16 cellular contexts compared by ENCODE assay signal in the genomic region with DNA sequence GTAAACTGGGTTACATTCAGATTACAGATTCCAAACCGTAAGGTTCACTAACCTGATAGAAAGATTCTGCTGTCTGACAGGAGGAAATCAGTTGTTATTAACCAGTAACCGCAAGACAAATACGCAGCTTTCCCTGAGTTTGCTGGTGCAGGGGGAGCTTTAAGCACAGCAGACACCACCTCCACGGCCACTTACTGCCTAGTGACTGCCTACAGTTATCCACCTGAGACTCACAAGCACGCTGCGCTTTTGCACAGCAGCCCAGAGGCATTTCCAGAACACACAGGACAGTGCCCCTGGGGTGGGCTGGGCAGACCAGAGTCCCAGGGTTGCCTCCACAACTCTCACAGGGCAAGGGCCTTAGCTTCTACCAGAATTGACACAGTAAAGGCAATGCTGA.
DNase-seq lines count a peak whose midpoint lies in the region; ATAC-seq and TF ChIP-seq lines count a peak whose summit lies in the region.
"Had no signal": no experiment of that assay in that cellular context is flagged by ENCODE, and none has a peak within 500 bp of the region (broad histone marks: within the 10 kb centered on the region; RNA-seq: fewer than 3 reads in every experiment).

No MANE protein-coding gene starts in this region.

- peaks cover 5% of the 10 kb centered on the region for H3K9me3 Mint-ChIP-seq in chondrocyte (ENCODE audit: low read depth)
- H3K9me3 Mint-ChIP-seq: CD4-positive, alpha-beta T cell had no signal

- no peak for TF ChIP-seq CTCF in heart left ventricle (IDR thresholded peaks at IDR 0.05)
- TF ChIP-seq CTCF in chondrocyte (IDR thresholded peaks at IDR 0.05) = no peak
- no peak for TF ChIP-seq CTCF in osteoblast (IDR thresholded peaks at IDR 0.05; ENCODE audit: extremely low read depth, low read depth, low read length)
- no peak for TF ChIP-seq CTCF in GM13976 (IDR thresholded peaks at IDR 0.05; ENCODE audit: borderline replicate concordance, control extremely low read depth, extremely low read depth, insufficient read depth, missing control alignments)

- no peaks in the 10 kb centered on the region for H3K4me1 Mint-ChIP-seq in chondrocyte (ENCODE audit: low read depth)
- H3K4me1 Mint-ChIP-seq: H9 had no signal

- H3K9me3 ChIP-seq in heart left ventricle = peaks cover 0 to 16% (median 5%) of the 10 kb centered on the region in 12 donors
- H3K9me3 ChIP-seq in osteoblast (ENCODE audit: low read depth, low read length) = peaks cover 6% of the 10 kb centered on the region
- H3K9me3 ChIP-seq in aorta (ENCODE audit: control insufficient read depth, low read length) = peaks cover 5% of the 10 kb centered on the region

- ATAC-seq in heart left ventricle (no peak), aorta (ENCODE audit: low FRiP score) (no peak)

- H3K4me3 Mint-ChIP-seq in chondrocyte (ENCODE audit: unreplicated experiment) = no peak overlapping the region
- H3K4me3 Mint-ChIP-seq: CD4-positive, alpha-beta T cell; H9 had no signal

- DNase-seq in heart left ventricle (peak in 3 of 5 donors; percentile 13 to 17 (median 16)), cardiac septum (ENCODE audit: low spot score) (no peak), chondrocyte (ENCODE audit: low spot score) (peak; percentile 50), osteoblast (ENCODE audit: insufficient read length, low spot score, missing footprints) (peak; percentile 82), aorta (peak; percentile 4 to 16), GM13976 (ENCODE audit: low spot score) (no peak), DMS 273 treated with DMSO at 0.1 percent for 48 hours (lab: John Stamatoyannopoulos, UW) (no peak)
- DNase-seq: 8988T; Calu3; CD4-positive, alpha-beta T cell; DMS153; DMS79 treated with DMSO at 0.1 percent for 48 hours; EL; GOT3; H9 had no signal

- no peaks in the 10 kb centered on the region for H3K27me3 ChIP-seq in heart left ventricle
- peaks cover 5% of the 10 kb centered on the region for H3K27me3 ChIP-seq in osteoblast (ENCODE audit: insufficient read depth, low read length)
- H3K27me3 ChIP-seq in aorta (ENCODE audit: control insufficient read depth in 1 of 2, insufficient read depth in 2 of 2, low read length in 1 of 2) = no peaks in the 10 kb centered on the region
- H3K27me3 ChIP-seq: BLaER1 treated with 17β-estradiol and CSF1 and Interleukin-3, amounts not matched to agents 10 nM and 100 nM had no signal

- 89 to 94% (median 91%) methylated on average over 6 of the region's 6 CpGs for WGBS in heart left ventricle, 4 donors
- 89 to 90% methylated on average over 6 of the region's 6 CpGs for WGBS in aorta, 2 donors

- in situ Hi-C loops in GM13976 (cut with MboI; ENCODE audit: low sequenced_read_pairs, unreplicated experiment) = no loop called here

- no peak overlapping the region for H3K4me2 ChIP-seq in osteoblast (ENCODE audit: insufficient read depth, low read length)
- H3K4me2 ChIP-seq: BLaER1 treated with 17β-estradiol and CSF1 and Interleukin-3, amounts not matched to agents 10 nM and 100 nM had no signal

- H3K36me3 Mint-ChIP-seq in chondrocyte (ENCODE audit: low read depth) = no peaks in the 10 kb centered on the region

- TF ChIP-seq POLR2A in heart left ventricle (IDR thresholded peaks at IDR 0.05) = no peak

- no peaks in the 10 kb centered on the region for H3K79me2 ChIP-seq in osteoblast (ENCODE audit: insufficient read depth, low read length)

- H3K4me1 ChIP-seq in heart left ventricle (no peaks in the 10 kb centered on the region), osteoblast (ENCODE audit: insufficient read depth, low read length) (no peaks in the 10 kb centered on the region), aorta (ENCODE audit: control insufficient read depth in 1 of 2, insufficient read depth in 2 of 2, low read length in 2 of 2) (no peaks in the 10 kb centered on the region)

- no peak overlapping the region for H3K4me3 ChIP-seq in heart left ventricle
- no peak overlapping the region for H3K4me3 ChIP-seq in osteoblast (ENCODE audit: insufficient read depth, low read length)
- H3K4me3 ChIP-seq in aorta (ENCODE audit: low read length in 2 of 2) = no peak overlapping the region
- H3K4me3 ChIP-seq: BLaER1 treated with 17β-estradiol and CSF1 and Interleukin-3, amounts not matched to agents 10 nM and 100 nM had no signal

- peaks cover 2% of the 10 kb centered on the region for H3K27me3 Mint-ChIP-seq in chondrocyte (ENCODE audit: low read depth)
- H3K27me3 Mint-ChIP-seq: CD4-positive, alpha-beta T cell had no signal

- H4K20me1 ChIP-seq in osteoblast (ENCODE audit: insufficient read depth, low read length) = no peaks in the 10 kb centered on the region
- H4K20me1 ChIP-seq: BLaER1 treated with 17β-estradiol and CSF1 and Interleukin-3, amounts not matched to agents 10 nM and 100 nM had no signal

- H3K27ac Mint-ChIP-seq in chondrocyte (ENCODE audit: unreplicated experiment) = no peak overlapping the region
- H3K27ac Mint-ChIP-seq: CD4-positive, alpha-beta T cell had no signal

- H3K27ac ChIP-seq in heart left ventricle (no peak overlapping the region), osteoblast (ENCODE audit: low read depth, low read length) (no peak overlapping the region), aorta (ENCODE audit: low read depth in 1 of 2, low read length in 2 of 2) (no peak overlapping the region)
- H3K27ac ChIP-seq: BLaER1 treated with 17β-estradiol and CSF1 and Interleukin-3, amounts not matched to agents 10 nM and 100 nM had no signal

- no peaks in the 10 kb centered on the region for H3K36me3 ChIP-seq in heart left ventricle
- no peaks in the 10 kb centered on the region for H3K36me3 ChIP-seq in osteoblast (ENCODE audit: insufficient read depth, low read length)
- no peaks in the 10 kb centered on the region for H3K36me3 ChIP-seq in aorta (ENCODE audit: control insufficient read depth in 1 of 2, insufficient read depth in 2 of 2, low read length in 1 of 2)

- no peak overlapping the region for H2AFZ ChIP-seq in osteoblast (ENCODE audit: low read length)

- intact Hi-C loops in heart left ventricle (cut with DNase I) = no loop called here
- intact Hi-C loops in cardiac septum (cut with DNase I) = no loop called here
- intact Hi-C loops in aorta (cut with DNase I) = no loop called here

Comparison
In these comparisons a context has a peak if more than half of its experiments do, and no peak if none do; other contexts are left out.
1. DNase-seq: peak in heart left ventricle (3 of 5), chondrocyte (single experiment), osteoblast (single experiment) and aorta (2 of 2); none in cardiac septum (single experiment), GM13976 (single experiment) and DMS 273 treated with DMSO at 0.1 percent for 48 hours (single experiment).